ENCODE assay signal across 13 cellular contexts in genomic region chr11:120883404-120884135, GRCh38.
DNase-seq lines count a peak whose midpoint lies in the region; ATAC-seq and TF ChIP-seq lines count a peak whose summit lies in the region.
"Had no signal": no experiment of that assay in that cellular context is flagged by ENCODE, and none has a peak within 500 bp of the region (broad histone marks: within the 10 kb centered on the region; RNA-seq: fewer than 3 reads in every experiment).

No MANE protein-coding gene starts in this region.

- H3K4me3 ChIP-seq in RWPE2 (ENCODE audit: severe bottlenecking) (no peak overlapping the region), fibroblast of pulmonary artery (replicated peaks; ENCODE audit: low read depth, low read length) (no peak overlapping the region), neural progenitor cell (no peak overlapping the region), stomach (no peak overlapping the region)
- H3K4me3 ChIP-seq: ovary had no signal

- DNase-seq in EH (ENCODE audit: low read depth) (peak; percentile 16), RWPE2 (ENCODE audit: low spot score) (no peak), fibroblast of pulmonary artery (ENCODE audit: low read depth) (peak; percentile 56), neural progenitor cell (ENCODE audit: low spot score) (peak; percentile 25), stomach (no peak), foreskin melanocyte (no peak)
- DNase-seq: KBM-7, NCI-H510A treated with DMSO at 0.1 percent for 48 hours had no signal

- H3K4me2 ChIP-seq in neural progenitor cell = no peak overlapping the region

- no peak overlapping the region for H3K27ac ChIP-seq in RWPE2 (ENCODE audit: poor library complexity, severe bottlenecking)
- no peak overlapping the region for H3K27ac ChIP-seq in neural progenitor cell
- peak overlapping the region in 2 of 5 donors; percentile 6 to 24 for H3K27ac ChIP-seq in stomach
- H3K27ac ChIP-seq: ovary had no signal

- H3K9me3 Mint-ChIP-seq in neural progenitor cell = no peaks in the 10 kb centered on the region
- H3K9me3 Mint-ChIP-seq: dendritic cell treated with granulocyte-macrophage colony-stimulating factor and Interleukin-4, amounts not matched to agents 40 ng/mL and 50 ng/mL, for 4 days; T-helper 2 cell treated with Interferon-gamma antibody and Interleukin-4, amounts not matched to agents 5 μg/mL and 100 μg/mL, for 36 hours had no signal

- H3K27ac Mint-ChIP-seq in neural progenitor cell = peak overlapping the region; percentile 89
- H3K27ac Mint-ChIP-seq: dendritic cell treated with granulocyte-macrophage colony-stimulating factor and Interleukin-4, amounts not matched to agents 40 ng/mL and 50 ng/mL, for 4 days; T-helper 2 cell treated with Interferon-gamma antibody and Interleukin-4, amounts not matched to agents 5 μg/mL and 100 μg/mL, for 36 hours had no signal

- H3K4me1 ChIP-seq in RWPE2 (ENCODE audit: insufficient read depth, poor library complexity, severe bottlenecking) (no peaks in the 10 kb centered on the region), neural progenitor cell (peaks cover 11% of the 10 kb centered on the region), stomach (no peaks in the 10 kb centered on the region)

- H3K27me3 ChIP-seq in RWPE2 (ENCODE audit: insufficient read depth, poor library complexity, severe bottlenecking) (peaks cover 6% of the 10 kb centered on the region), neural progenitor cell (no peaks in the 10 kb centered on the region), stomach (peaks cover 0 to 32% (median 0%) of the 10 kb centered on the region in 3 donors)
- H3K27me3 ChIP-seq: ovary had no signal

- no peak for TF ChIP-seq CTCF in RWPE2 (IDR thresholded peaks at IDR 0.05; ENCODE audit: poor library complexity, severe bottlenecking)
- no peak for TF ChIP-seq CTCF in fibroblast of pulmonary artery (IDR thresholded peaks at IDR 0.05; ENCODE audit: low read length, missing control alignments)
- no peak for TF ChIP-seq CTCF in neural progenitor cell (IDR thresholded peaks at IDR 0.05)
- TF ChIP-seq CTCF in stomach (IDR thresholded peaks at IDR 0.05) = no peak

- no peaks in the 10 kb centered on the region for H3K9me3 ChIP-seq in RWPE2 (ENCODE audit: severe bottlenecking)
- H3K9me3 ChIP-seq in neural progenitor cell (ENCODE audit: low read depth) = no peaks in the 10 kb centered on the region
- H3K9me3 ChIP-seq in stomach = peaks cover 0 to 5% (median 0%) of the 10 kb centered on the region in 4 donors
- H3K9me3 ChIP-seq: ovary had no signal

- no peaks in the 10 kb centered on the region for H4K20me1 ChIP-seq in neural progenitor cell (ENCODE audit: low read depth)

- intact Hi-C loops in stomach (cut with DNase I; ENCODE audit: low total_unique reads) = no loop called here

- WGBS in stomach, 5 donors = 29 to 44% (median 36%) methylated on average over 9 of the region's 9 CpGs

- ATAC-seq in RWPE2 (ENCODE audit: low read depth) (peak; percentile 45; the same call in 1 of the 3 replicates), GM19324 (IDR thresholded peaks at IDR 0.05; ENCODE audit: low FRiP score, unreplicated experiment) (no peak), GM18873 (IDR thresholded peaks at IDR 0.05; ENCODE audit: low FRiP score, unreplicated experiment) (no peak)

- H3K27me3 Mint-ChIP-seq in neural progenitor cell (ENCODE audit: insufficient read depth, low read depth) = peaks cover 11% of the 10 kb centered on the region

- no peak overlapping the region for H3K9ac ChIP-seq in neural progenitor cell

- no peaks in the 10 kb centered on the region for H3K36me3 Mint-ChIP-seq in neural progenitor cell

- no peak for TF ChIP-seq POLR2A in stomach (IDR thresholded peaks at IDR 0.05)

- H3K36me3 ChIP-seq in RWPE2 (ENCODE audit: low read depth) = no peaks in the 10 kb centered on the region
- H3K36me3 ChIP-seq in neural progenitor cell = no peaks in the 10 kb centered on the region
- no peaks in the 10 kb centered on the region for H3K36me3 ChIP-seq in stomach
- H3K36me3 ChIP-seq: ovary had no signal

- peaks cover 45% of the 10 kb centered on the region for H3K4me1 Mint-ChIP-seq in neural progenitor cell

- no peak for TF ChIP-seq EP300 in stomach (IDR thresholded peaks at IDR 0.05)

- no peaks in the 10 kb centered on the region for H3F3A ChIP-seq in neural progenitor cell (ENCODE audit: low read depth)

- no peak overlapping the region for H2AFZ ChIP-seq in neural progenitor cell (replicated peaks)

- H3K79me2 ChIP-seq in neural progenitor cell (ENCODE audit: low read depth) = no peaks in the 10 kb centered on the region

- no peak overlapping the region for H3K4me3 Mint-ChIP-seq in neural progenitor cell
- H3K4me3 Mint-ChIP-seq: dendritic cell treated with granulocyte-macrophage colony-stimulating factor and Interleukin-4, amounts not matched to agents 40 ng/mL and 50 ng/mL, for 4 days; T-helper 2 cell treated with Interferon-gamma antibody and Interleukin-4, amounts not matched to agents 5 μg/mL and 100 μg/mL, for 36 hours had no signal

Comparison
In these comparisons a context has a peak if more than half of its experiments do, and no peak if none do; other contexts are left out.
1. DNase-seq: peak in EH (single experiment), fibroblast of pulmonary artery (single experiment) and neural progenitor cell (single experiment); none in RWPE2 (single experiment), stomach (single experiment) and foreskin melanocyte (single experiment).